10 cellular contexts compared by ENCODE assay signal in the genomic region with DNA sequence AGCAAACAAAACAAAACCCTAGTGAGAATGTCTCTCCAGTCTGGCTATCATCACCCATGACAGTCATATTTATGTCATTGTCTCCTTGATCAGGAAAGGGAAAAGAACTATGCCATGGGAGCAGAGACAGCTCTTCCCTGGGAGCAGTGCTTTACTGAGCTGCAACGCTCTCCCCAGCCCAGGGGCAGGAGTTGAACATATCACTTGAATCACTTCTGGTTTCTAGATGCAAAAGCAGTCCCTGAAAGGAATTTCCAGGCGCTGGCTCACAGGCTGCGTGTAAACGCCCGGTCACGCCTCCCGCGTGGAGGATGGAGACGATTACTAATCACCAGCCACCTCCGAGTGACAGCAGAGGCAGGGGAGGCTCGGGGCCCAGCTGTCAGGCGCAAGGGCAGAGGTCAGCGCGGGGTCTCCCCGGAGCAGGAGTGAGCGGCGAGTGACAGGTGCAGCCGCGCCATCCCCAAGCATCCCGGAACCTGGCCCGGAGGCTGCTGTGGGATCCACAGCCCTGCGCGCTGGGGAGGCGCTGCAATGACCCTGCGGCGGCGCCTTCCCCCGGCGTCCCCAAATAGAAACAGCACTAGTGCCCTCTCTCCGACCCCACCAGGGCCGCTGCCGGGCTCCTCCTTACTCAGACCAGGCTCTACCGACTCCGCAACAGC. TPM values are rescaled to one million over a fixed set of nuclear protein-coding genes. Genes with fewer than 3 reads are reported as not detected.
DNase-seq lines count a peak whose midpoint lies in the region; ATAC-seq, FAIRE-seq and TF ChIP-seq lines count a peak whose summit lies in the region.
"Had no signal": no experiment of that assay in that cellular context is flagged by ENCODE, and none has a peak within 500 bp of the region (broad histone marks: within the 10 kb centered on the region; RNA-seq: fewer than 3 reads in every experiment).

No MANE protein-coding gene starts in this region.

- H2AFZ ChIP-seq in HepG2 (ENCODE audit: low read length) = no peak overlapping the region

- H3K27me3 ChIP-seq in rectal smooth muscle tissue (ENCODE audit: control insufficient read depth, insufficient read depth, low read length) (peaks cover 4% of the 10 kb centered on the region), HepG2 (ENCODE audit: control insufficient read depth in 1 of 2, insufficient read depth in 2 of 2, low read length in 2 of 2) (no peaks in the 10 kb centered on the region), BE2C (no peaks in the 10 kb centered on the region)

- TF ChIP-seq CTCF in choroid plexus epithelial cell (conservative IDR thresholded peaks at IDR 0.05; ENCODE audit: low read depth, low read length) = no peak
- no peak for TF ChIP-seq CTCF in HepG2 (CRISPR knock-in tag; IDR thresholded peaks at IDR 0.05)
- TF ChIP-seq CTCF in BE2C (IDR thresholded peaks at IDR 0.05; ENCODE audit: low read depth, low read length) = no peak

- DNase-seq in choroid plexus epithelial cell (ENCODE audit: low read depth) (peak; percentile 51), iPS-NIHi11 (ENCODE audit: low spot score) (peak; percentile 48), HepG2 (ENCODE audit: low spot score) (no peak), BE2C (no peak)
- no peak for DNase-seq in stimulated activated CD4-positive, alpha-beta T cell treated with anti-CD3 and anti-CD28 coated beads, Interleukin-1b, Interleukin-23, amount 100 ng/mL, for 48 hours
- DNase-seq: NCI-H2029 treated with DMSO at 0.1 percent for 48 hours had no signal

- no peaks in the 10 kb centered on the region for H3K4me1 ChIP-seq in ES-I3 (ENCODE audit: insufficient read depth, low read length)
- no peaks in the 10 kb centered on the region for H3K4me1 ChIP-seq in rectal smooth muscle tissue (ENCODE audit: control insufficient read depth, insufficient read depth, low read length)
- H3K4me1 ChIP-seq in HepG2 (ENCODE audit: insufficient read depth, low read length) = no peaks in the 10 kb centered on the region
- H3K4me1 ChIP-seq in BE2C = no peaks in the 10 kb centered on the region

- TF ChIP-seq RAD21 in HepG2 (CRISPR knock-in tag; IDR thresholded peaks at IDR 0.05) = no peak

- intact Hi-C loops in HepG2 (cut with micrococcal nuclease; ENCODE audit: unreplicated experiment) = loop anchor here (1.0 kb wide), 1 partner anchor 24 kb away; no protein-coding TSS in a partner anchor

- in situ Hi-C loops in HepG2 (cut with HindIII; ENCODE audit: extremely low pct_ligation_motif_present, low pct_unique_long_range_greater_than_20kb) = no loop called here

- no TSS peak for BruUV-seq in HepG2 (replicated peaks; lab: Mats Ljungman, UMichigan)

- H4K20me1 ChIP-seq in HepG2 (ENCODE audit: insufficient read depth, low read length) = no peaks in the 10 kb centered on the region

- TF ChIP-seq EP300 in HepG2 (IDR thresholded peaks at IDR 0.05; ENCODE audit: low read depth in 2 of 2, low read length in 2 of 2) (no peak), HepG2 (CRISPR knock-in tag; IDR thresholded peaks at IDR 0.05; ENCODE audit: borderline replicate concordance) (no peak)

- H3K36me3 ChIP-seq in ES-I3 (ENCODE audit: insufficient read depth, low read length) (no peaks in the 10 kb centered on the region), rectal smooth muscle tissue (ENCODE audit: control insufficient read depth, insufficient read depth, low read length) (no peaks in the 10 kb centered on the region), HepG2 (replicated peaks in 1 of 2; ENCODE audit: control insufficient read depth in 1 of 2, insufficient read depth in 2 of 2, low read length in 2 of 2) (no peaks in the 10 kb centered on the region), BE2C (no peaks in the 10 kb centered on the region)

- FAIRE-seq in HepG2 (lab: Jason Lieb, UNC) = no peak

- CTCF ChIA-PET in HepG2 (lab: Yijun Ruan, JAX; ENCODE audit: low intra/inter-chr PET ratio, low total read pairs) = no interaction called here

- WGBS in HepG2 (ENCODE audit: low lambda C conversion rate) = 33% methylated on average over 14 of the region's 34 CpGs

- no peaks in the 10 kb centered on the region for H3K79me2 ChIP-seq in HepG2 (ENCODE audit: insufficient read depth, low read length)

- TF ChIP-seq POLR2A in HepG2 (IDR thresholded peaks at IDR 0.05; ENCODE audit: insufficient read depth in 1 of 2, low read depth in 2 of 2, low read length in 2 of 2) = no peak

- peak overlapping the region; percentile 42 for H3K4me3 ChIP-seq in choroid plexus epithelial cell (ENCODE audit: low read depth, low read length)
- H3K4me3 ChIP-seq in rectal smooth muscle tissue (ENCODE audit: low read length) = peak overlapping the region; percentile 46
- no peak overlapping the region for H3K4me3 ChIP-seq in HepG2 (replicated peaks in 1 of 3; ENCODE audit: insufficient read depth in 1 of 3, low read depth in 2 of 3, low read length in 3 of 3)
- no peak overlapping the region for H3K4me3 ChIP-seq in BE2C (ENCODE audit: low read depth, low read length)

- H3K4me2 ChIP-seq in HepG2 (ENCODE audit: low read depth, low read length) = no peak overlapping the region

- ATAC-seq in HepG2 = no peak
- no peak for ATAC-seq in GM21447 (IDR thresholded peaks at IDR 0.05; ENCODE audit: unreplicated experiment)

- H3K9me3 ChIP-seq in ES-I3 (ENCODE audit: control insufficient read depth, insufficient read depth, low read length) = peaks cover 2% of the 10 kb centered on the region; the same call in 1 of the 2 replicates
- H3K9me3 ChIP-seq in HepG2 (ENCODE audit: low read length) = no peaks in the 10 kb centered on the region
- no peaks in the 10 kb centered on the region for H3K9me3 ChIP-seq in BE2C

- POLR2A ChIA-PET in HepG2 (lab: Yijun Ruan, JAX) = no interaction called here

- peak overlapping the region; percentile 48; the same call in 1 of the 2 replicates for H3K9ac ChIP-seq in ES-I3 (ENCODE audit: low read depth, low read length)
- no peak overlapping the region for H3K9ac ChIP-seq in rectal smooth muscle tissue (ENCODE audit: low read length)
- H3K9ac ChIP-seq in HepG2 (ENCODE audit: insufficient read depth, low read depth, low read length) = no peak overlapping the region

- H3K27ac ChIP-seq in rectal smooth muscle tissue (ENCODE audit: low read depth, low read length) (no peak overlapping the region), HepG2 (ENCODE audit: extremely low read length, insufficient read depth, low read length) (no peak overlapping the region)
- H3K27ac ChIP-seq: VCaP had no signal

TF ChIP-seq in HepG2, 621 proteins besides CTCF, POLR2A, EP300 and RAD21 (continues in another document):
- no peak for TF ChIP-seq KLF13 (CRISPR knock-in tag; IDR thresholded peaks at IDR 0.05)
- TF ChIP-seq NCOA2 (CRISPR knock-in tag; IDR thresholded peaks at IDR 0.05) = no peak
- no peak for TF ChIP-seq NCOA1 (CRISPR knock-in tag; IDR thresholded peaks at IDR 0.05)

RNA-seq across cellular contexts. Expression of gene DCLK1, which starts 23.5 kb away (rescaled TPM):
- total RNA-seq in HepG2 (2016; rRNA removed; fragmentation: Illumina TruSeq; extraction: Trizol) = not detected in 2 replicates
- not detected in 2 replicates for total RNA-seq in HepG2 (2016; cell fraction: cytosol; rRNA removed; fragmentation: Illumina TruSeq; extraction: Trizol; ENCODE audit: low read depth)
- not detected in 2 replicates for total RNA-seq in HepG2 (2016; cell fraction: insoluble cytoplasmic fraction; rRNA removed; fragmentation: Illumina TruSeq; extraction: Trizol)
- not detected in 2 replicates for total RNA-seq in HepG2 (2016; cell fraction: membrane; rRNA removed; fragmentation: Illumina TruSeq; extraction: Trizol)
- total RNA-seq in HepG2 (2016; cell fraction: nucleus; rRNA removed; fragmentation: Illumina TruSeq; extraction: Trizol) = not detected in 2 replicates
- polyA plus RNA-seq in HepG2 (2011; rRNA removed) = not detected in 2 replicates
- polyA plus RNA-seq in HepG2 (2011; cell fraction: cytosol; rRNA removed) = not detected in 2 replicates
- not detected in 2 replicates for polyA plus RNA-seq in HepG2 (2011; cell fraction: nucleus; rRNA removed)
- not detected in 2 replicates for polyA plus RNA-seq in HepG2 (2012)
- not detected in 2 replicates for polyA plus RNA-seq in HepG2 (2016; cell fraction: cytosol; fragmentation: Illumina TruSeq; extraction: Trizol; ENCODE audit: low read depth)
- not detected in 2 replicates for polyA plus RNA-seq in HepG2 (2016; cell fraction: insoluble cytoplasmic fraction; fragmentation: Illumina TruSeq; extraction: Trizol; ENCODE audit: low read depth)
- not detected in 2 replicates for polyA plus RNA-seq in HepG2 (2016; cell fraction: membrane; fragmentation: Illumina TruSeq; extraction: Trizol; ENCODE audit: low read depth)
- polyA plus RNA-seq in HepG2 (2016; cell fraction: nucleus; fragmentation: Illumina TruSeq; extraction: Trizol; ENCODE audit: insufficient read depth, low read depth) = not detected in 2 replicates
- 0.05 TPM in 1 of 2 replicates, not detected in the other for polyA minus RNA-seq in HepG2 (2011; rRNA and poly(A)+ RNA removed; ENCODE audit: low replicate concordance)
- polyA minus RNA-seq in HepG2 (2011; cell fraction: cytosol; rRNA and poly(A)+ RNA removed) = not detected in 2 replicates
- not detected in 2 replicates for polyA minus RNA-seq in HepG2 (2011; cell fraction: nucleus; rRNA and poly(A)+ RNA removed)
- 1.9 TPM for polyA plus RNA-seq in BE2C (2012; ENCODE audit: insufficient read depth, insufficient read length, low read depth)

RNA-seq across cellular contexts. Expression of gene SOHLH2, which starts 59.7 kb away (rescaled TPM):
- not detected in 2 replicates for total RNA-seq in HepG2 (2016; rRNA removed; fragmentation: Illumina TruSeq; extraction: Trizol)
- total RNA-seq in HepG2 (2016; cell fraction: cytosol; rRNA removed; fragmentation: Illumina TruSeq; extraction: Trizol; ENCODE audit: low read depth) = not detected in 2 replicates
- total RNA-seq in HepG2 (2016; cell fraction: insoluble cytoplasmic fraction; rRNA removed; fragmentation: Illumina TruSeq; extraction: Trizol) = not detected in 2 replicates
- not detected in 2 replicates for total RNA-seq in HepG2 (2016; cell fraction: membrane; rRNA removed; fragmentation: Illumina TruSeq; extraction: Trizol)
- not detected in 2 replicates for total RNA-seq in HepG2 (2016; cell fraction: nucleus; rRNA removed; fragmentation: Illumina TruSeq; extraction: Trizol)
- 0.07 TPM in 1 of 2 replicates, not detected in the other for polyA plus RNA-seq in HepG2 (2011; rRNA removed)
- polyA plus RNA-seq in HepG2 (2011; cell fraction: cytosol; rRNA removed) = 0.03 TPM in 1 of 2 replicates, not detected in the other
- 0.11 TPM in 1 of 2 replicates, not detected in the other for polyA plus RNA-seq in HepG2 (2011; cell fraction: nucleus; rRNA removed)
- not detected in 2 replicates for polyA plus RNA-seq in HepG2 (2012)
- polyA plus RNA-seq in HepG2 (2016; cell fraction: cytosol; fragmentation: Illumina TruSeq; extraction: Trizol; ENCODE audit: low read depth) = not detected in 2 replicates
- polyA plus RNA-seq in HepG2 (2016; cell fraction: insoluble cytoplasmic fraction; fragmentation: Illumina TruSeq; extraction: Trizol; ENCODE audit: low read depth) = not detected in 2 replicates
- polyA plus RNA-seq in HepG2 (2016; cell fraction: membrane; fragmentation: Illumina TruSeq; extraction: Trizol; ENCODE audit: low read depth) = not detected in 2 replicates
- polyA plus RNA-seq in HepG2 (2016; cell fraction: nucleus; fragmentation: Illumina TruSeq; extraction: Trizol; ENCODE audit: insufficient read depth, low read depth) = not detected in 2 replicates
- 0.10 TPM in 1 of 2 replicates, not detected in the other for polyA minus RNA-seq in HepG2 (2011; rRNA and poly(A)+ RNA removed; ENCODE audit: low replicate concordance)
- not detected in 2 replicates for polyA minus RNA-seq in HepG2 (2011; cell fraction: cytosol; rRNA and poly(A)+ RNA removed)
- 0.26 TPM in 1 of 2 replicates, not detected in the other for polyA minus RNA-seq in HepG2 (2011; cell fraction: nucleus; rRNA and poly(A)+ RNA removed)
- 0.56 TPM for polyA plus RNA-seq in BE2C (2012; ENCODE audit: insufficient read depth, insufficient read length, low read depth)

Comparison
In these comparisons a context has a peak if more than half of its experiments do, and no peak if none do; other contexts are left out.
1. DNase-seq: peak in choroid plexus epithelial cell (single experiment) and iPS-NIHi11 (single experiment); none in HepG2 (single experiment), stimulated activated CD4-positive, alpha-beta T cell treated with anti-CD3 and anti-CD28 coated beads, Interleukin-1b, Interleukin-23, amount 100 ng/mL, for 48 hours (single experiment) and BE2C (single experiment).
2. H3K4me3 ChIP-seq: peak in choroid plexus epithelial cell (single experiment) and rectal smooth muscle tissue (single experiment); none in HepG2 (0 of 3) and BE2C (single experiment).